In the genomic region with DNA sequence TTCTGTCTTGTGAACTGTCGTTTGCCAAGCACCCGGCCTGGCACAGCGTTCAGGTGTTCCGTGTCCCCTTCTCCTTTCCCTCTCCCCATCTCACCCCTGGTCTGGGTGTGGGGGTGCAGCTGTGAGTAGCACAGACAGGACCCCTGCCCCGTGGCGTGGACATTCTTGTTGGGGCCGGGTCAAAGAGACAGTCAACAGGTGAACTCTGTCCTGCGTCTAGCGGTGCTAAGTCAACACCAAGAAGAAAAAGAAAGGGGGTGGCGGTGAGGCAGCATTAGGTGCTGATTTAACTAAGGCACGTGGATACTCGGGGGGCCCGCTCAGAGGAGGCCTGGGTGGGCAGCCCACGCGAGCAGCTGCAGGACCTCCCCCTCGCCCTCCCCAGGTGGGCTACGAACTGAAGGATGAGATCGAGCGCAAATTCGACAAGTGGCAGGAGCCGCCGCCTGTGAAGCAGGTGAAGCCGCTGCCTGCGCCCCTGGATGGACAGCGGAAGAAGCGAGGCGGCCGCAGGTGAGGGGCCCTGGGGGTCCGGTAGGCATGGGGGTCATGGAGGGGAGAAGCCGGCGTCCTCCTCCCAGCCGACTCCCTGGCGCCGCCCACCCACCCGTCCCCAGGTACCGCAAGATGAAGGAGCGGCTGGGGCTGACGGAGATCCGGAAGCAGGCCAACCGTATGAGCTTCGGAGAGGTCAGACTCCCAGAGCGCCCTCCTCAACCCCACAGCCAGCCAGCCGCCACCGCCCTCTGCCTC, we compare ENCODE assay signal across 24 cellular contexts. TPM values are rescaled to one million over a fixed set of nuclear protein-coding genes. Genes with fewer than 3 reads are reported as not detected.
DNase-seq lines count a peak whose midpoint lies in the region; ATAC-seq, FAIRE-seq and TF ChIP-seq lines count a peak whose summit lies in the region.
"Had no signal": no experiment of that assay in that cellular context is flagged by ENCODE, and none has a peak within 500 bp of the region (broad histone marks: within the 10 kb centered on the region; RNA-seq: fewer than 3 reads in every experiment).

No MANE protein-coding gene starts in this region.

- no peaks in the 10 kb centered on the region for H3K9me3 Mint-ChIP-seq in activated naive CD4-positive, alpha-beta T cell treated with anti-CD3 and anti-CD28 coated beads, Interleukin-2, amount 10 ng/mL, durations not matched to agents 7 days and 5 days
- no peaks in the 10 kb centered on the region for H3K9me3 Mint-ChIP-seq in activated naive CD4-positive, alpha-beta T cell treated with anti-CD3 and anti-CD28 coated beads for 36 hours
- H3K9me3 Mint-ChIP-seq: CD4-positive, alpha-beta T cell; CD8-positive, alpha-beta T cell had no signal

- no peak overlapping the region for H3K4me2 ChIP-seq in GM12878 (ENCODE audit: control insufficient read depth, insufficient read depth)
- H3K4me2 ChIP-seq: A549; BLaER1 treated with 17β-estradiol and CSF1 and Interleukin-3, amounts not matched to agents 10 nM and 100 nM had no signal

- peaks cover 28% of the 10 kb centered on the region for H3K36me3 ChIP-seq in H7 (replicated peaks; ENCODE audit: control insufficient read depth, insufficient read depth, low read length)
- H3K36me3 ChIP-seq in GM12878 (ENCODE audit: control insufficient read depth in 2 of 2, insufficient read depth in 2 of 2, low read length in 1 of 2), result peaks cover 0 to 27% of the 10 kb centered on the region in 2 experiments; a peak in 3 of 4 replicates
- H3K36me3 ChIP-seq in kidney (ENCODE audit: control insufficient read depth in 1 of 2, insufficient read depth in 2 of 2, low read length in 2 of 2), result peaks cover 34 to 37% of the 10 kb centered on the region in 2 donors

- H3K27me3 ChIP-seq in H7 (ENCODE audit: control insufficient read depth, insufficient read depth, low read length), result no peaks in the 10 kb centered on the region
- no peaks in the 10 kb centered on the region for H3K27me3 ChIP-seq in GM12878 (replicated peaks in 1 of 2; ENCODE audit: control insufficient read depth in 2 of 2, insufficient read depth in 2 of 2, low read length in 1 of 2)
- H3K27me3 ChIP-seq: BLaER1 treated with 17β-estradiol and CSF1 and Interleukin-3, amounts not matched to agents 10 nM and 100 nM had no signal

- intact Hi-C loops in activated naive CD4-positive, alpha-beta T cell treated with anti-CD3 and anti-CD28 coated beads for 36 hours (cut with micrococcal nuclease), result no loop called here
- intact Hi-C loops in GM12878 (cut with micrococcal nuclease; ENCODE audit: unreplicated experiment), result no loop called here
- intact Hi-C loops in kidney (cut with DNase I), result no loop called here

- FAIRE-seq in GM12878 (lab: Jason Lieb, UNC) (no peak), kidney (lab: Jason Lieb, UNC) (no peak)
- FAIRE-seq: A549, D721Med, G401.6, GM12892, GM18507 had no signal

- no peak overlapping the region for H3K4me3 ChIP-seq in H7 (ENCODE audit: insufficient read depth, low read depth, low read length)
- no peak overlapping the region for H3K4me3 ChIP-seq in GM12878
- no peak overlapping the region for H3K4me3 ChIP-seq in kidney (ENCODE audit: low read length in 2 of 2)
- H3K4me3 ChIP-seq: A549; BLaER1 treated with 17β-estradiol and CSF1 and Interleukin-3, amounts not matched to agents 10 nM and 100 nM had no signal

- H3K4me3 Mint-ChIP-seq in activated naive CD4-positive, alpha-beta T cell treated with anti-CD3 and anti-CD28 coated beads, Interleukin-2, amount 10 ng/mL, durations not matched to agents 7 days and 5 days, result no peak overlapping the region
- H3K4me3 Mint-ChIP-seq in activated naive CD4-positive, alpha-beta T cell treated with anti-CD3 and anti-CD28 coated beads for 36 hours, result no peak overlapping the region
- H3K4me3 Mint-ChIP-seq: B cell; CD4-positive, alpha-beta T cell; CD8-positive, alpha-beta T cell had no signal

- POLR2A ChIA-PET in GM12878 (lab: Charles Lee), result no interaction called here

- H4K20me1 ChIP-seq in GM12878 (ENCODE audit: control insufficient read depth, insufficient read depth), result no peaks in the 10 kb centered on the region

- in situ Hi-C loops in GM12878 (cut with MboI), result loop anchor here (25.0 kb wide), 1 partner anchor 1534 kb away; a partner anchor contains a TSS

- no peak for DNase-seq in activated naive CD4-positive, alpha-beta T cell treated with anti-CD3 and anti-CD28 coated beads, Interleukin-2, amount 10 ng/mL, durations not matched to agents 7 days and 5 days
- DNase-seq in activated naive CD4-positive, alpha-beta T cell treated with anti-CD3 and anti-CD28 coated beads for 36 hours, result no peak
- DNase-seq in H7, result peak; percentile 52
- no peak for DNase-seq in GM12878 (ENCODE audit: low read depth, low spot score)
- peak; percentile 60 for DNase-seq in kidney
- DNase-seq in stimulated activated CD4-positive, alpha-beta T cell treated with anti-CD3 and anti-CD28 coated beads, Interleukin-2, amount 100 ng/mL, for 24 hours, result no peak
- DNase-seq: AML-193; Caco-2; Calu3; CD4-positive, alpha-beta T cell; CD8-positive, alpha-beta T cell; DMS79 treated with DMSO at 0.1 percent for 48 hours; GF-D8 had no signal

- SMC1A ChIA-PET in GM12878 (lab: Charles Lee; ENCODE audit: uncharacterized antibody, unreplicated experiment), result no interaction called here

- H3K4me1 ChIP-seq in GM12878 (ENCODE audit: control insufficient read depth, insufficient read depth, low read length) (no peaks in the 10 kb centered on the region), kidney (ENCODE audit: control insufficient read depth in 1 of 2, insufficient read depth in 1 of 2, low read depth in 1 of 2, low read length in 2 of 2) (no peaks in the 10 kb centered on the region)
- H3K4me1 ChIP-seq: A549; BLaER1 treated with 17β-estradiol and CSF1 and Interleukin-3, amounts not matched to agents 10 nM and 100 nM; Caco-2 had no signal

- TF ChIP-seq EP300 in GM12878 (IDR thresholded peaks at IDR 0.05; ENCODE audit: borderline replicate concordance in 1 of 2, control insufficient read depth in 1 of 2, low read depth in 2 of 2, low read length in 2 of 2), result no peak

- WGBS in GM12878 (ENCODE audit: insufficient coverage, insufficient replicate concordance, low lambda C conversion rate, missing lambda C conversion rate), result 96% methylated on average over 27 of the region's 44 CpGs

- no peak for TF ChIP-seq POLR2A in GM12878 (IDR thresholded peaks at IDR 0.05; ENCODE audit: low read depth, low read length)

- no peak overlapping the region for H2AFZ ChIP-seq in GM12878 (ENCODE audit: control insufficient read depth, low read depth, low read length)

- peaks cover 31% of the 10 kb centered on the region for H3K36me3 Mint-ChIP-seq in activated naive CD4-positive, alpha-beta T cell treated with anti-CD3 and anti-CD28 coated beads, Interleukin-2, amount 10 ng/mL, durations not matched to agents 7 days and 5 days
- H3K36me3 Mint-ChIP-seq in activated naive CD4-positive, alpha-beta T cell treated with anti-CD3 and anti-CD28 coated beads for 36 hours (ENCODE audit: low read depth), result peaks cover 19% of the 10 kb centered on the region

- no peaks in the 10 kb centered on the region for H3K79me2 ChIP-seq in GM12878 (ENCODE audit: control insufficient read depth, insufficient read depth, low read length)

- CTCF ChIA-PET in activated naive CD4-positive, alpha-beta T cell treated with anti-CD3 and anti-CD28 coated beads, Interleukin-2, amount 10 ng/mL, durations not matched to agents 7 days and 5 days (lab: Charles Lee), result no interaction called here
- CTCF ChIA-PET in activated naive CD4-positive, alpha-beta T cell treated with anti-CD3 and anti-CD28 coated beads for 36 hours (lab: Charles Lee), result no interaction called here
- CTCF ChIA-PET in GM12878 (lab: Yijun Ruan, JAX), result no interaction called here

- H3K9ac ChIP-seq in GM12878 (ENCODE audit: control insufficient read depth, insufficient read depth, low read length), result no peak overlapping the region
- H3K9ac ChIP-seq in kidney (ENCODE audit: low read length in 2 of 2), result no peak overlapping the region
- H3K9ac ChIP-seq: BLaER1 treated with 17β-estradiol and CSF1 and Interleukin-3, amounts not matched to agents 10 nM and 100 nM had no signal

- TF ChIP-seq CTCF in GM12878 (IDR thresholded peaks at IDR 0.05 in 2 of 3, conservative IDR thresholded peaks at IDR 0.05 in 1 of 3; ENCODE audit: control insufficient read depth in 2 of 3, extremely low read depth in 1 of 3, insufficient read depth in 1 of 3, low read depth in 3 of 3, low read length in 3 of 3) (no peak), kidney (IDR thresholded peaks at IDR 0.05; ENCODE audit: borderline replicate concordance, extremely low read depth, insufficient read depth) (no peak)

- ATAC-seq in GM12878, result no peak
- ATAC-seq in HG02763 (IDR thresholded peaks at IDR 0.05; ENCODE audit: unreplicated experiment), result no peak
- ATAC-seq: A549; CD8-positive, alpha-beta T cell had no signal

- H3K27me3 Mint-ChIP-seq in activated naive CD4-positive, alpha-beta T cell treated with anti-CD3 and anti-CD28 coated beads, Interleukin-2, amount 10 ng/mL, durations not matched to agents 7 days and 5 days, result no peaks in the 10 kb centered on the region
- no peaks in the 10 kb centered on the region for H3K27me3 Mint-ChIP-seq in activated naive CD4-positive, alpha-beta T cell treated with anti-CD3 and anti-CD28 coated beads for 36 hours (ENCODE audit: low read depth)
- H3K27me3 Mint-ChIP-seq: B cell; CD4-positive, alpha-beta T cell had no signal

- BruUV-seq in GM12878 (replicated peaks; lab: Mats Ljungman, UMichigan), result TSS peak; percentile 31

- peak overlapping the region; percentile 12 for H3K27ac Mint-ChIP-seq in activated naive CD4-positive, alpha-beta T cell treated with anti-CD3 and anti-CD28 coated beads, Interleukin-2, amount 10 ng/mL, durations not matched to agents 7 days and 5 days
- no peak overlapping the region for H3K27ac Mint-ChIP-seq in activated naive CD4-positive, alpha-beta T cell treated with anti-CD3 and anti-CD28 coated beads for 36 hours
- H3K27ac Mint-ChIP-seq: B cell; CD4-positive, alpha-beta T cell; CD8-positive, alpha-beta T cell had no signal

- H3K9me3 ChIP-seq in GM12878 (replicated peaks; ENCODE audit: control insufficient read depth, insufficient read depth, low read length), result no peaks in the 10 kb centered on the region
- no peaks in the 10 kb centered on the region for H3K9me3 ChIP-seq in kidney (ENCODE audit: control insufficient read depth in 1 of 2, low read length in 2 of 2)
- H3K9me3 ChIP-seq: A549; BLaER1 treated with 17β-estradiol and CSF1 and Interleukin-3, amounts not matched to agents 10 nM and 100 nM; Caco-2 had no signal

- RAD21 ChIA-PET in GM12878 (lab: Charles Lee; ENCODE audit: unreplicated experiment), result no interaction called here

- H3K4me1 Mint-ChIP-seq in activated naive CD4-positive, alpha-beta T cell treated with anti-CD3 and anti-CD28 coated beads, Interleukin-2, amount 10 ng/mL, durations not matched to agents 7 days and 5 days, result no peaks in the 10 kb centered on the region
- no peaks in the 10 kb centered on the region for H3K4me1 Mint-ChIP-seq in activated naive CD4-positive, alpha-beta T cell treated with anti-CD3 and anti-CD28 coated beads for 36 hours (ENCODE audit: low read depth)
- H3K4me1 Mint-ChIP-seq: B cell had no signal

- no peak overlapping the region for H3K27ac ChIP-seq in GM12878 (ENCODE audit: control insufficient read depth, insufficient read depth)
- H3K27ac ChIP-seq in kidney (ENCODE audit: low read depth in 2 of 2, low read length in 2 of 2), result no peak overlapping the region
- H3K27ac ChIP-seq: 22Rv1; A549; BLaER1 treated with 17β-estradiol and CSF1 and Interleukin-3, amounts not matched to agents 10 nM and 100 nM; C4-2B had no signal

- no peak for TF ChIP-seq RAD21 in GM12878 (IDR thresholded peaks at IDR 0.05; ENCODE audit: insufficient read depth, low read depth, low read length)

RNA-seq across cellular contexts. Expression of a gene that starts 9.7 kb away (rescaled TPM):
- total RNA-seq in activated naive CD4-positive, alpha-beta T cell treated with anti-CD3 and anti-CD28 coated beads for 36 hours, result 10 to 100 TPM; 50.4 to 58.3 TPM
- total RNA-seq in H7 (2014; rRNA removed; shearing (Covaris generic)), result 17.0 and 24.9 TPM in 2 replicates
- 24.5 and 25.4 TPM in 2 replicates for total RNA-seq in GM12878 (2013; cell fraction: nucleolus; rRNA removed)
- total RNA-seq in GM12878 (2014; rRNA removed) (6.7 and 9.1 TPM in 2 replicates), GM12878 (2014; rRNA removed; fragmentation: Illumina TruSeq; extraction: Trizol) (7.1 and 7.6 TPM in 2 replicates), GM12878 (2021) (44.9 and 55.6 TPM in 2 replicates), kidney (38.1 TPM)
- polyA plus RNA-seq in GM12878 (2011; ENCODE audit: low read depth), result 49.4 TPM
- polyA plus RNA-seq in GM12878 (2011; rRNA removed) (5.8 and 5.9 TPM in 2 replicates), GM12878 (2014; fragmentation: Illumina TruSeq; extraction: Trizol) (33.3 and 45.1 TPM in 2 replicates), GM12878 (2014; fragmentation: Nextera tagmentation; extraction: Ambion mirVana) (under 1 TPM; 0.14 to 0.62 TPM), GM12878 (2014; rRNA removed) (18.8 and 21.0 TPM in 2 replicates), GM12878 (2016; fragmentation: Nextera tagmentation; extraction: Ambion mirVana) (10 to 100 TPM; 29.7 to 32.8 TPM), kidney (ENCODE audit: insufficient read depth, low read depth, low replicate concordance) (30.8 TPM)
- polyA plus RNA-seq in GM12878 (2011; cell fraction: cytosol; rRNA removed), result 9.1 and 13.5 TPM in 2 replicates
- 20.3 and 34.0 TPM in 2 replicates for polyA plus RNA-seq in GM12878 (2011; cell fraction: nucleus; rRNA removed)
- 33.4 and 40.2 TPM in 2 replicates for polyA plus RNA-seq in GM12878 (2012)
- 9.3 and 11.5 TPM in 2 replicates for polyA minus RNA-seq in GM12878 (2011; rRNA and poly(A)+ RNA removed)
- 15.4 and 20.8 TPM in 2 replicates for polyA minus RNA-seq in GM12878 (2011; cell fraction: cytosol; rRNA and poly(A)+ RNA removed)
- 5.7 and 10.1 TPM in 2 replicates for polyA minus RNA-seq in GM12878 (2011; cell fraction: nucleus; rRNA and poly(A)+ RNA removed)

RNA-seq across cellular contexts. Expression of a gene that starts 12.3 kb away (rescaled TPM):
- total RNA-seq in activated naive CD4-positive, alpha-beta T cell treated with anti-CD3 and anti-CD28 coated beads for 36 hours, result 10 to 100 TPM; 67.5 to 71.8 TPM
- total RNA-seq in H7 (2014; rRNA removed; shearing (Covaris generic)), result 81.7 and 100 TPM in 2 replicates
- total RNA-seq in GM12878 (2013; cell fraction: nucleolus; rRNA removed), result 36.4 and 39.3 TPM in 2 replicates
- total RNA-seq in GM12878 (2014; rRNA removed), result 68.8 and 77.7 TPM in 2 replicates
- 51.9 and 58.4 TPM in 2 replicates for total RNA-seq in GM12878 (2014; rRNA removed; fragmentation: Illumina TruSeq; extraction: Trizol)
- 82.9 and 88.0 TPM in 2 replicates for total RNA-seq in GM12878 (2021)
- 56.0 TPM for polyA plus RNA-seq in GM12878 (2011; ENCODE audit: low read depth)
- 33.1 and 43.4 TPM in 2 replicates for polyA plus RNA-seq in GM12878 (2011; rRNA removed)
- polyA plus RNA-seq in GM12878 (2011; cell fraction: cytosol; rRNA removed), result 65.8 and 85.0 TPM in 2 replicates
- 97.5 and 110 TPM in 2 replicates for polyA plus RNA-seq in GM12878 (2011; cell fraction: nucleus; rRNA removed)
- polyA plus RNA-seq in GM12878 (2012), result 60.1 and 79.8 TPM in 2 replicates
- 55.5 and 66.4 TPM in 2 replicates for polyA plus RNA-seq in GM12878 (2014; fragmentation: Illumina TruSeq; extraction: Trizol)
- 1 to 10 TPM; 2.7 to 9.8 TPM for polyA plus RNA-seq in GM12878 (2014; fragmentation: Nextera tagmentation; extraction: Ambion mirVana)
- 73.1 and 90.9 TPM in 2 replicates for polyA plus RNA-seq in GM12878 (2014; rRNA removed)
- 100 to 1,000 TPM; 153 to 170 TPM for polyA plus RNA-seq in GM12878 (2016; fragmentation: Nextera tagmentation; extraction: Ambion mirVana)
- polyA minus RNA-seq in GM12878 (2011; rRNA and poly(A)+ RNA removed), result 29.0 and 36.3 TPM in 2 replicates
- 14.8 and 20.7 TPM in 2 replicates for polyA minus RNA-seq in GM12878 (2011; cell fraction: cytosol; rRNA and poly(A)+ RNA removed)
- polyA minus RNA-seq in GM12878 (2011; cell fraction: nucleus; rRNA and poly(A)+ RNA removed), result 15.2 and 30.9 TPM in 2 replicates
- total RNA-seq in kidney, result 57.2 TPM
- polyA plus RNA-seq in kidney (ENCODE audit: insufficient read depth, low read depth, low replicate concordance), result 55.9 TPM

RNA-seq across cellular contexts. Expression of a gene that starts 12.4 kb away (rescaled TPM):
- 10 to 100 TPM; 17.0 to 17.3 TPM for total RNA-seq in activated naive CD4-positive, alpha-beta T cell treated with anti-CD3 and anti-CD28 coated beads for 36 hours
- total RNA-seq in H7 (2014; rRNA removed; shearing (Covaris generic)), result 22.4 and 24.3 TPM in 2 replicates
- 1.9 and 2.1 TPM in 2 replicates for total RNA-seq in GM12878 (2013; cell fraction: nucleolus; rRNA removed)
- total RNA-seq in GM12878 (2014; rRNA removed), result 27.9 and 35.2 TPM in 2 replicates
- 22.8 and 23.2 TPM in 2 replicates for total RNA-seq in GM12878 (2014; rRNA removed; fragmentation: Illumina TruSeq; extraction: Trizol)
- 31.4 and 34.5 TPM in 2 replicates for total RNA-seq in GM12878 (2021)
- 9.3 TPM for polyA plus RNA-seq in GM12878 (2011; ENCODE audit: low read depth)
- 10.4 and 16.8 TPM in 2 replicates for polyA plus RNA-seq in GM12878 (2011; rRNA removed)
- 27.2 and 36.2 TPM in 2 replicates for polyA plus RNA-seq in GM12878 (2011; cell fraction: cytosol; rRNA removed)
- 16.0 and 22.5 TPM in 2 replicates for polyA plus RNA-seq in GM12878 (2011; cell fraction: nucleus; rRNA removed)
- 26.7 and 35.9 TPM in 2 replicates for polyA plus RNA-seq in GM12878 (2012)
- polyA plus RNA-seq in GM12878 (2014; fragmentation: Illumina TruSeq; extraction: Trizol), result 2.4 and 11.3 TPM in 2 replicates
- 10 to 100 TPM in 1 of 2 experiments, 1 to 10 TPM in 1; 1.7 to 10.9 TPM for polyA plus RNA-seq in GM12878 (2014; fragmentation: Nextera tagmentation; extraction: Ambion mirVana)
- polyA plus RNA-seq in GM12878 (2014; rRNA removed), result 36.1 and 40.6 TPM in 2 replicates
- 10 to 100 TPM; 37.3 to 40.2 TPM for polyA plus RNA-seq in GM12878 (2016; fragmentation: Nextera tagmentation; extraction: Ambion mirVana)
- 5.1 and 9.5 TPM in 2 replicates for polyA minus RNA-seq in GM12878 (2011; rRNA and poly(A)+ RNA removed)
- 3.3 and 5.4 TPM in 2 replicates for polyA minus RNA-seq in GM12878 (2011; cell fraction: cytosol; rRNA and poly(A)+ RNA removed)
- 2.4 and 3.4 TPM in 2 replicates for polyA minus RNA-seq in GM12878 (2011; cell fraction: nucleus; rRNA and poly(A)+ RNA removed)
- 19.2 TPM for total RNA-seq in kidney
- 31.6 TPM for polyA plus RNA-seq in kidney (ENCODE audit: insufficient read depth, low read depth, low replicate concordance)

RNA-seq across cellular contexts. Expression of a gene that starts 25.2 kb away (rescaled TPM):
- total RNA-seq in activated naive CD4-positive, alpha-beta T cell treated with anti-CD3 and anti-CD28 coated beads for 36 hours, result 100 to 1,000 TPM; 110 to 120 TPM
- total RNA-seq in H7 (2014; rRNA removed; shearing (Covaris generic)), result 111 and 113 TPM in 2 replicates
- 9.2 and 15.3 TPM in 2 replicates for total RNA-seq in GM12878 (2013; cell fraction: nucleolus; rRNA removed)
- 73.0 and 73.8 TPM in 2 replicates for total RNA-seq in GM12878 (2014; rRNA removed)
- 147 and 162 TPM in 2 replicates for total RNA-seq in GM12878 (2014; rRNA removed; fragmentation: Illumina TruSeq; extraction: Trizol)
- total RNA-seq in GM12878 (2021), result 131 and 143 TPM in 2 replicates
- polyA plus RNA-seq in GM12878 (2011; ENCODE audit: low read depth), result 42.4 TPM
- 27.1 and 40.0 TPM in 2 replicates for polyA plus RNA-seq in GM12878 (2011; rRNA removed)
- 36.1 and 50.4 TPM in 2 replicates for polyA plus RNA-seq in GM12878 (2011; cell fraction: cytosol; rRNA removed)
- 36.6 and 37.7 TPM in 2 replicates for polyA plus RNA-seq in GM12878 (2011; cell fraction: nucleus; rRNA removed)
- polyA plus RNA-seq in GM12878 (2012), result 200 and 268 TPM in 2 replicates
- polyA plus RNA-seq in GM12878 (2014; fragmentation: Illumina TruSeq; extraction: Trizol), result 33.9 and 102 TPM in 2 replicates
- 100 to 1,000 TPM; 295 to 302 TPM for polyA plus RNA-seq in GM12878 (2014; fragmentation: Nextera tagmentation; extraction: Ambion mirVana)
- polyA plus RNA-seq in GM12878 (2014; rRNA removed), result 110 and 152 TPM in 2 replicates
- 100 to 1,000 TPM; 312 to 335 TPM for polyA plus RNA-seq in GM12878 (2016; fragmentation: Nextera tagmentation; extraction: Ambion mirVana)
- polyA minus RNA-seq in GM12878 (2011; rRNA and poly(A)+ RNA removed), result 31.8 and 40.1 TPM in 2 replicates
- polyA minus RNA-seq in GM12878 (2011; cell fraction: cytosol; rRNA and poly(A)+ RNA removed), result 89.7 and 93.7 TPM in 2 replicates
- 13.8 and 20.1 TPM in 2 replicates for polyA minus RNA-seq in GM12878 (2011; cell fraction: nucleus; rRNA and poly(A)+ RNA removed)
- total RNA-seq in kidney, result 132 TPM
- 1,006 TPM for polyA plus RNA-seq in kidney (ENCODE audit: insufficient read depth, low read depth, low replicate concordance)

RNA-seq across cellular contexts. Expression of a gene that starts 27.3 kb away (rescaled TPM):
- total RNA-seq in activated naive CD4-positive, alpha-beta T cell treated with anti-CD3 and anti-CD28 coated beads for 36 hours, result under 1 TPM; 0.17 to 0.36 TPM
- 0.66 and 1.8 TPM in 2 replicates for total RNA-seq in H7 (2014; rRNA removed; shearing (Covaris generic))
- total RNA-seq in GM12878 (2013; cell fraction: nucleolus; rRNA removed), result not detected in 2 replicates
- 0.11 TPM in 1 of 2 replicates, not detected in the other for total RNA-seq in GM12878 (2014; rRNA removed)
- not detected in 2 replicates for total RNA-seq in GM12878 (2014; rRNA removed; fragmentation: Illumina TruSeq; extraction: Trizol)
- 0.13 TPM in 1 of 2 replicates, not detected in the other for total RNA-seq in GM12878 (2021)
- polyA plus RNA-seq in GM12878 (2011; ENCODE audit: low read depth), result not detected
- 0.04 and 0.10 TPM in 2 replicates for polyA plus RNA-seq in GM12878 (2011; rRNA removed)
- 0.06 and 0.20 TPM in 2 replicates for polyA plus RNA-seq in GM12878 (2011; cell fraction: cytosol; rRNA removed)
- 0.28 and 0.47 TPM in 2 replicates for polyA plus RNA-seq in GM12878 (2011; cell fraction: nucleus; rRNA removed)
- 0.22 and 0.42 TPM in 2 replicates for polyA plus RNA-seq in GM12878 (2012)
- polyA plus RNA-seq in GM12878 (2014; fragmentation: Illumina TruSeq; extraction: Trizol), result not detected in 2 replicates
- not detected for polyA plus RNA-seq in GM12878 (2014; fragmentation: Nextera tagmentation; extraction: Ambion mirVana)
- 0.24 and 0.27 TPM in 2 replicates for polyA plus RNA-seq in GM12878 (2014; rRNA removed)
- polyA plus RNA-seq in GM12878 (2016; fragmentation: Nextera tagmentation; extraction: Ambion mirVana), result under 1 TPM in 1 of 2 experiments, not detected in 1; 0.08 TPM
- polyA minus RNA-seq in GM12878 (2011; rRNA and poly(A)+ RNA removed), result not detected in 2 replicates
- polyA minus RNA-seq in GM12878 (2011; cell fraction: cytosol; rRNA and poly(A)+ RNA removed), result not detected in 2 replicates
- not detected in 2 replicates for polyA minus RNA-seq in GM12878 (2011; cell fraction: nucleus; rRNA and poly(A)+ RNA removed)
- total RNA-seq in kidney, result 5.1 TPM
- polyA plus RNA-seq in kidney (ENCODE audit: insufficient read depth, low read depth, low replicate concordance), result 0.77 TPM
- total RNA-seq: A172, B cell, Caco-2 had no signal

Comparison
In these comparisons a context has a peak if more than half of its experiments do, and no peak if none do; other contexts are left out.
1. DNase-seq: peak in H7 (single experiment) and kidney (single experiment); none in activated naive CD4-positive, alpha-beta T cell treated with anti-CD3 and anti-CD28 coated beads, Interleukin-2, amount 10 ng/mL, durations not matched to agents 7 days and 5 days (single experiment), activated naive CD4-positive, alpha-beta T cell treated with anti-CD3 and anti-CD28 coated beads for 36 hours (single experiment), GM12878 (single experiment) and stimulated activated CD4-positive, alpha-beta T cell treated with anti-CD3 and anti-CD28 coated beads, Interleukin-2, amount 100 ng/mL, for 24 hours (0 of 2).